In genomic region chr3:29281265-29282228, GRCh38 we compare ENCODE assay signal across 8 cellular contexts. TPM values are rescaled to one million over a fixed set of nuclear protein-coding genes. Genes with fewer than 3 reads are reported as not detected.
DNase-seq lines count a peak whose midpoint lies in the region; ATAC-seq lines count a peak whose summit lies in the region.

No MANE protein-coding gene starts in this region.

- peak overlapping the region; percentile 74 for H3K27ac ChIP-seq in SJCRH30

- peaks cover 5% of the 10 kb centered on the region for H3K27me3 Mint-ChIP-seq in activated CD4-positive, alpha-beta T cell treated with anti-CD3 and anti-CD28 coated beads, Interleukin-2, amount 10 ng/mL, durations not matched to agents 24 days and 14 days
- peaks cover 0 to 8% of the 10 kb centered on the region in 2 donors for H3K27me3 Mint-ChIP-seq in natural killer cell treated with Interleukin-12 subunit alpha and Interleukin-12 subunit beta and Interleukin-15 and Interleukin-18, amount 100 ng/mL, for 72 hours

- H3K9me3 ChIP-seq in SJCRH30 (replicated peaks) = no peaks in the 10 kb centered on the region

- no peaks in the 10 kb centered on the region for H3K36me3 Mint-ChIP-seq in activated CD4-positive, alpha-beta T cell treated with anti-CD3 and anti-CD28 coated beads, Interleukin-2, amount 10 ng/mL, durations not matched to agents 24 days and 14 days (ENCODE audit: low read depth)
- no peaks in the 10 kb centered on the region for H3K36me3 Mint-ChIP-seq in natural killer cell treated with Interleukin-12 subunit alpha and Interleukin-12 subunit beta and Interleukin-15 and Interleukin-18, amount 100 ng/mL, for 72 hours

- ATAC-seq in HG02798 (IDR thresholded peaks at IDR 0.05; ENCODE audit: poor library complexity, unreplicated experiment) (peak; percentile 61), esophagus mucosa (peak; percentile 39)
- ATAC-seq in natural killer cell treated with Interleukin-12 subunit alpha and Interleukin-12 subunit beta and Interleukin-15 and Interleukin-18, amount 100 ng/mL, for 72 hours = no peak

- no peaks in the 10 kb centered on the region for H3K36me3 ChIP-seq in SJCRH30

- intact Hi-C loops in activated CD4-positive, alpha-beta T cell treated with anti-CD3 and anti-CD28 coated beads, Interleukin-2, amount 10 ng/mL, durations not matched to agents 24 days and 14 days (cut with micrococcal nuclease) = loop anchor here (1.0 to 5.0 kb wide), 8 partner anchors 25 to 439 kb away; no protein-coding TSS in a partner anchor

- H3K4me3 Mint-ChIP-seq in activated CD4-positive, alpha-beta T cell treated with anti-CD3 and anti-CD28 coated beads, Interleukin-2, amount 10 ng/mL, durations not matched to agents 24 days and 14 days = peak overlapping the region; percentile 85
- H3K4me3 Mint-ChIP-seq in natural killer cell treated with Interleukin-12 subunit alpha and Interleukin-12 subunit beta and Interleukin-15 and Interleukin-18, amount 100 ng/mL, for 72 hours = peak overlapping the region; percentile 64

- H3K27ac Mint-ChIP-seq in activated CD4-positive, alpha-beta T cell treated with anti-CD3 and anti-CD28 coated beads, Interleukin-2, amount 10 ng/mL, durations not matched to agents 24 days and 14 days = peak overlapping the region; percentile 78
- H3K27ac Mint-ChIP-seq in natural killer cell treated with Interleukin-12 subunit alpha and Interleukin-12 subunit beta and Interleukin-15 and Interleukin-18, amount 100 ng/mL, for 72 hours = peak overlapping the region; percentile 21 to 54

- no peaks in the 10 kb centered on the region for H3K9me3 Mint-ChIP-seq in activated CD4-positive, alpha-beta T cell treated with anti-CD3 and anti-CD28 coated beads, Interleukin-2, amount 10 ng/mL, durations not matched to agents 24 days and 14 days
- no peaks in the 10 kb centered on the region for H3K9me3 Mint-ChIP-seq in natural killer cell treated with Interleukin-12 subunit alpha and Interleukin-12 subunit beta and Interleukin-15 and Interleukin-18, amount 100 ng/mL, for 72 hours

- peaks cover 7% of the 10 kb centered on the region; the same call in 1 of the 2 replicates for H3K4me1 ChIP-seq in SJCRH30

- peak; percentile 63 for DNase-seq in activated CD4-positive, alpha-beta T cell treated with anti-CD3 and anti-CD28 coated beads, Interleukin-2, amount 10 ng/mL, durations not matched to agents 24 days and 14 days
- DNase-seq in activated CD4-positive, alpha-beta T cell treated with anti-CD3 and anti-CD28 coated beads, Interleukin-2, amount 50 U/mL, for 48 hours = no peak
- peak; percentile 28 to 57 for DNase-seq in SJCRH30
- no peak for DNase-seq in natural killer cell treated with Interleukin-12 subunit alpha and Interleukin-12 subunit beta and Interleukin-15 and Interleukin-18, amount 100 ng/mL, for 72 hours (ENCODE audit: low spot score)
- DNase-seq in RPMI8226 = no peak
- DNase-seq in DMS114 treated with DMSO at 0.1 percent for 48 hours (lab: John Stamatoyannopoulos, UW; ENCODE audit: unreplicated experiment) = no peak

- peak overlapping the region; percentile 61 for H3K4me3 ChIP-seq in SJCRH30

- no peaks in the 10 kb centered on the region for H3K27me3 ChIP-seq in SJCRH30

- H3K4me1 Mint-ChIP-seq in activated CD4-positive, alpha-beta T cell treated with anti-CD3 and anti-CD28 coated beads, Interleukin-2, amount 10 ng/mL, durations not matched to agents 24 days and 14 days = peaks cover 31% of the 10 kb centered on the region
- H3K4me1 Mint-ChIP-seq in natural killer cell treated with Interleukin-12 subunit alpha and Interleukin-12 subunit beta and Interleukin-15 and Interleukin-18, amount 100 ng/mL, for 72 hours (ENCODE audit: low read depth in 2 of 2) = peaks cover 10 to 17% of the 10 kb centered on the region in 2 donors

RNA-seq across cellular contexts. Expression of gene RBMS3, which starts 0.7 kb away (rescaled TPM):
- 4.3 and 5.0 TPM in 2 replicates for total RNA-seq in activated CD4-positive, alpha-beta T cell treated with anti-CD3 and anti-CD28 coated beads, Interleukin-2, amount 10 ng/mL, durations not matched to agents 24 days and 14 days
- total RNA-seq in SJCRH30 (2014; rRNA removed; shearing (Covaris generic)) = 8.1 and 9.5 TPM in 2 replicates
- 3.4 TPM for total RNA-seq in esophagus mucosa
- 1 to 10 TPM; 1.4 to 3.5 TPM for total RNA-seq in natural killer cell treated with Interleukin-12 subunit alpha and Interleukin-12 subunit beta and Interleukin-15 and Interleukin-18, amount 100 ng/mL, for 72 hours

Comparison
In these comparisons a context has a peak if more than half of its experiments do, and no peak if none do; other contexts are left out.
1. DNase-seq: peak in activated CD4-positive, alpha-beta T cell treated with anti-CD3 and anti-CD28 coated beads, Interleukin-2, amount 10 ng/mL, durations not matched to agents 24 days and 14 days (single experiment) and SJCRH30 (2 of 2); none in activated CD4-positive, alpha-beta T cell treated with anti-CD3 and anti-CD28 coated beads, Interleukin-2, amount 50 U/mL, for 48 hours (0 of 2), natural killer cell treated with Interleukin-12 subunit alpha and Interleukin-12 subunit beta and Interleukin-15 and Interleukin-18, amount 100 ng/mL, for 72 hours (single experiment), RPMI8226 (single experiment) and DMS114 treated with DMSO at 0.1 percent for 48 hours (single experiment).
2. ATAC-seq: peak in HG02798 (single experiment) and esophagus mucosa (single experiment); none in natural killer cell treated with Interleukin-12 subunit alpha and Interleukin-12 subunit beta and Interleukin-15 and Interleukin-18, amount 100 ng/mL, for 72 hours (0 of 2).